Comparison of ENCODE assay signal across 2 cellular contexts in genomic region chr3:196138464-196138863, GRCh38.
TF ChIP-seq lines count a peak whose summit lies in the region.

No MANE protein-coding gene starts in this region.

TF ChIP-seq in IMR-90, 13 proteins besides CTCF, POLR2A, EP300 and RAD21:
- TF ChIP-seq MXI1 (IDR thresholded peaks at IDR 0.05; ENCODE audit: borderline replicate concordance, low read depth, low read length) = no peak
- no peak for TF ChIP-seq SMC3 (IDR thresholded peaks at IDR 0.05; ENCODE audit: low read depth, low read length)

TF ChIP-seq in WTC11, 78 proteins besides CTCF, POLR2A, EP300 and RAD21:
- no peak for TF ChIP-seq GABPB1 (CRISPR knock-in tag; IDR thresholded peaks at IDR 0.05)
- TF ChIP-seq GTF2I (CRISPR knock-in tag; conservative IDR thresholded peaks at IDR 0.05) = no peak
- no peak for TF ChIP-seq SMAD4 (CRISPR knock-in tag; IDR thresholded peaks at IDR 0.05)
- no peak for TF ChIP-seq ARID4B (CRISPR knock-in tag; IDR thresholded peaks at IDR 0.05; ENCODE audit: borderline replicate concordance)
- no peak for TF ChIP-seq TEAD4 (CRISPR knock-in tag; IDR thresholded peaks at IDR 0.05)
- no peak for TF ChIP-seq AFF4 (CRISPR knock-in tag; IDR thresholded peaks at IDR 0.05; ENCODE audit: borderline replicate concordance)
- TF ChIP-seq CBFB (CRISPR knock-in tag; IDR thresholded peaks at IDR 0.05; ENCODE audit: low read depth) = no peak
- TF ChIP-seq SMAD3 (CRISPR knock-in tag; IDR thresholded peaks at IDR 0.05; ENCODE audit: borderline replicate concordance) = no peak
- no peak for TF ChIP-seq ELF4 (CRISPR knock-in tag; IDR thresholded peaks at IDR 0.05; ENCODE audit: low read depth)
- no peak for TF ChIP-seq RELA (CRISPR knock-in tag; IDR thresholded peaks at IDR 0.05; ENCODE audit: borderline replicate concordance)
- no peak for TF ChIP-seq ATF1 (CRISPR knock-in tag; IDR thresholded peaks at IDR 0.05)
